In genomic region chr11:65919151-65920034, GRCh38 we compare ENCODE assay signal across 1 cellular context.
TF ChIP-seq lines count a peak whose summit lies in the region.

Gene DRAP1, plus strand, starts transcription at chr11:65919426. Its CDS starts 76 bp downstream, at chr11:65919502.

TF ChIP-seq in HepG2, 621 proteins besides CTCF, POLR2A, EP300 and RAD21 (continued from another document and continues in another):
- peak; percentile 95 for TF ChIP-seq PRDM10 (CRISPR knock-in tag; IDR thresholded peaks at IDR 0.05; ENCODE audit: low read depth)
- no peak for TF ChIP-seq ZNF780A (CRISPR knock-in tag; IDR thresholded peaks at IDR 0.05)
- peak; percentile 53 for TF ChIP-seq GABPA (IDR thresholded peaks at IDR 0.05; ENCODE audit: low read depth, low read length)
- TF ChIP-seq GABPA (CRISPR knock-in tag; IDR thresholded peaks at IDR 0.05; ENCODE audit: low read depth): peak; percentile 63; the same call in 1 of the 2 replicates
- TF ChIP-seq ZNF350 (CRISPR knock-in tag; IDR thresholded peaks at IDR 0.05; ENCODE audit: borderline replicate concordance, low read depth): peak; percentile 73
- no peak for TF ChIP-seq ZNF460 (CRISPR knock-in tag; IDR thresholded peaks at IDR 0.05; ENCODE audit: borderline replicate concordance)
- TF ChIP-seq KLF15 (CRISPR knock-in tag; IDR thresholded peaks at IDR 0.05; ENCODE audit: borderline replicate concordance): peak; percentile 92; the same call in 1 of the 2 replicates
- no peak for TF ChIP-seq ZNF17 (CRISPR knock-in tag; IDR thresholded peaks at IDR 0.05)
- TF ChIP-seq E2F5 (CRISPR knock-in tag; conservative IDR thresholded peaks at IDR 0.05): peak; percentile 75
- peak; percentile 73; the same call in 1 of the 2 replicates for TF ChIP-seq MIER3 (CRISPR knock-in tag; IDR thresholded peaks at IDR 0.05; ENCODE audit: borderline replicate concordance)
- TF ChIP-seq RFXAP (CRISPR knock-in tag; IDR thresholded peaks at IDR 0.05; ENCODE audit: borderline replicate concordance): peak; percentile 61; the same call in 1 of the 2 replicates
- TF ChIP-seq ZNF768 (CRISPR knock-in tag; IDR thresholded peaks at IDR 0.05): peak; percentile 81
- TF ChIP-seq ZNF354B (CRISPR knock-in tag; IDR thresholded peaks at IDR 0.05): no peak
- peak; percentile 48; the same call in 1 of the 2 replicates for TF ChIP-seq KMT2B (CRISPR knock-in tag; IDR thresholded peaks at IDR 0.05)
- no peak for TF ChIP-seq TEF (CRISPR knock-in tag; IDR thresholded peaks at IDR 0.05)
- TF ChIP-seq PHF20 (CRISPR knock-in tag; IDR thresholded peaks at IDR 0.05): peak; percentile 47; the same call in 1 of the 2 replicates
- peak; percentile 61; the same call in 1 of the 2 replicates for TF ChIP-seq ZNF235 (CRISPR knock-in tag; IDR thresholded peaks at IDR 0.05; ENCODE audit: borderline replicate concordance)
- TF ChIP-seq HOXA5 (CRISPR knock-in tag; IDR thresholded peaks at IDR 0.05): peak; percentile 95
- peak; percentile 57 for TF ChIP-seq ZNF547 (CRISPR knock-in tag; IDR thresholded peaks at IDR 0.05)
- TF ChIP-seq HOXA7 (CRISPR knock-in tag; IDR thresholded peaks at IDR 0.05): no peak
- TF ChIP-seq REXO4 (CRISPR knock-in tag; IDR thresholded peaks at IDR 0.05; ENCODE audit: borderline replicate concordance): no peak
- 0 out of 2 replicates have a peak, but pooled peaks have one; percentile 54 for TF ChIP-seq ZNF567 (CRISPR knock-in tag; IDR thresholded peaks at IDR 0.05; ENCODE audit: borderline replicate concordance)
- TF ChIP-seq ZNF18 (CRISPR knock-in tag; IDR thresholded peaks at IDR 0.05; ENCODE audit: insufficient replicate concordance): no peak
- no peak for TF ChIP-seq ZNF562 (CRISPR knock-in tag; IDR thresholded peaks at IDR 0.05; ENCODE audit: borderline replicate concordance)
- peak; percentile 48; the same call in 1 of the 2 replicates for TF ChIP-seq ZNF609 (CRISPR knock-in tag; IDR thresholded peaks at IDR 0.05; ENCODE audit: borderline replicate concordance)
- peak in 1 of 2 experiments; percentile 90; a peak in 2 of 4 replicates for TF ChIP-seq HMGXB4 (CRISPR knock-in tag; IDR thresholded peaks at IDR 0.05; ENCODE audit: borderline replicate concordance in 1 of 2, low read depth in 1 of 2)
- no peak for TF ChIP-seq FOXP1 (IDR thresholded peaks at IDR 0.05)
- peak; percentile 44; the same call in 1 of the 2 replicates for TF ChIP-seq FOXP1 (CRISPR knock-in tag; IDR thresholded peaks at IDR 0.05)
- TF ChIP-seq RFX3 (CRISPR knock-in tag; IDR thresholded peaks at IDR 0.05): peak; percentile 33; the same call in 1 of the 2 replicates
- no peak for TF ChIP-seq CC2D1A (CRISPR knock-in tag; IDR thresholded peaks at IDR 0.05)
- peak; percentile 58; the same call in 1 of the 2 replicates for TF ChIP-seq ZSCAN29 (CRISPR knock-in tag; conservative IDR thresholded peaks at IDR 0.05)
- TF ChIP-seq ZNF256 (CRISPR knock-in tag; conservative IDR thresholded peaks at IDR 0.05): peak; percentile 32; the same call in 1 of the 2 replicates
- no peak; the same call in 1 of the 2 replicates for TF ChIP-seq RNF219 (CRISPR knock-in tag; IDR thresholded peaks at IDR 0.05)
- TF ChIP-seq ZNF335 (CRISPR knock-in tag; IDR thresholded peaks at IDR 0.05): no peak
- TF ChIP-seq ZBTB2 (CRISPR knock-in tag; IDR thresholded peaks at IDR 0.05; ENCODE audit: low read depth): peak; percentile 84
- TF ChIP-seq MLX (CRISPR knock-in tag; IDR thresholded peaks at IDR 0.05): no peak; the same call in 1 of the 2 replicates
- TF ChIP-seq YEATS4 (CRISPR knock-in tag; IDR thresholded peaks at IDR 0.05; ENCODE audit: borderline replicate concordance): no peak
- peak; percentile 70; the same call in 1 of the 2 replicates for TF ChIP-seq RXRB (CRISPR knock-in tag; IDR thresholded peaks at IDR 0.05; ENCODE audit: borderline replicate concordance)
- TF ChIP-seq ATF3 (CRISPR knock-in tag; IDR thresholded peaks at IDR 0.05): peak; percentile 77; the same call in 1 of the 2 replicates
- TF ChIP-seq TERF1 (CRISPR knock-in tag; IDR thresholded peaks at IDR 0.05): no peak
- no peak for TF ChIP-seq NCOA5 (CRISPR knock-in tag; IDR thresholded peaks at IDR 0.05)
